ENCODE assay signal across 19 cellular contexts in genomic region chr20:44431118-44431501, GRCh38. TPM values are rescaled to one million over a fixed set of nuclear protein-coding genes. Genes with fewer than 3 reads are reported as not detected.
DNase-seq lines count a peak whose midpoint lies in the region; ATAC-seq and TF ChIP-seq lines count a peak whose summit lies in the region.
"Had no signal": no experiment of that assay in that cellular context is flagged by ENCODE, and none has a peak within 500 bp of the region (broad histone marks: within the 10 kb centered on the region; RNA-seq: fewer than 3 reads in every experiment).

No MANE protein-coding gene starts in this region.

- H3K4me1 ChIP-seq in colonic mucosa (no peaks in the 10 kb centered on the region), right lobe of liver (peaks cover 0 to 60% (median 20%) of the 10 kb centered on the region in 4 donors), testis (peaks cover 4% of the 10 kb centered on the region)
- H3K4me1 ChIP-seq: BLaER1 had no signal

- in situ Hi-C loops in brain microvascular endothelial cell (cut with HindIII; ENCODE audit: low pct_ligation_motif_present, low sequenced_read_pairs): no loop called here

- WGBS in right lobe of liver (ENCODE audit: insufficient coverage, low coverage, low lambda C conversion rate, missing lambda C conversion rate): 10% methylated on average over 2 of the region's 4 CpGs
- 41 to 60% methylated on average over 4 of the region's 4 CpGs for WGBS in testis, 2 donors

- no peak for TF ChIP-seq CTCF in colonic mucosa (IDR thresholded peaks at IDR 0.05)
- TF ChIP-seq CTCF in right lobe of liver (IDR thresholded peaks at IDR 0.05): no peak
- TF ChIP-seq CTCF in testis (IDR thresholded peaks at IDR 0.05): no peak
- TF ChIP-seq CTCF in brain microvascular endothelial cell (IDR thresholded peaks at IDR 0.05; ENCODE audit: low read depth, low read length, missing control alignments): no peak

- TF ChIP-seq POLR2A in right lobe of liver (IDR thresholded peaks at IDR 0.05): no peak
- TF ChIP-seq POLR2A in testis (IDR thresholded peaks at IDR 0.05): no peak

- ATAC-seq in left lobe of liver (peak; percentile 1), right lobe of liver (no peak), GM21367 (IDR thresholded peaks at IDR 0.05; ENCODE audit: unreplicated experiment) (no peak)
- ATAC-seq: CD8-positive, alpha-beta T cell; GM12878 had no signal

- H3K9me3 ChIP-seq in colonic mucosa (no peaks in the 10 kb centered on the region), right lobe of liver (no peaks in the 10 kb centered on the region), testis (no peaks in the 10 kb centered on the region)
- H3K9me3 ChIP-seq: BLaER1 had no signal

- peak overlapping the region; percentile 36 for H3K27ac ChIP-seq in colonic mucosa
- H3K27ac ChIP-seq in right lobe of liver: peak overlapping the region; percentile 39 to 92 (median 80)
- H3K27ac ChIP-seq in testis: no peak overlapping the region
- H3K27ac ChIP-seq in brain microvascular endothelial cell: no peak overlapping the region
- H3K27ac ChIP-seq: BLaER1, C4-2B had no signal

- H3K36me3 ChIP-seq in colonic mucosa: no peaks in the 10 kb centered on the region
- H3K36me3 ChIP-seq in right lobe of liver: peaks cover 0 to 41% (median 17%) of the 10 kb centered on the region in 4 donors
- no peaks in the 10 kb centered on the region for H3K36me3 ChIP-seq in testis (ENCODE audit: low read depth, missing control alignments)
- H3K36me3 ChIP-seq in brain microvascular endothelial cell (replicated peaks): no peaks in the 10 kb centered on the region
- H3K36me3 ChIP-seq: BLaER1 had no signal

- intact Hi-C loops in colonic mucosa (cut with DNase I): no loop called here
- intact Hi-C loops in right lobe of liver (cut with DNase I): no loop called here
- intact Hi-C loops in testis (cut with DNase I; ENCODE audit: low total_unique reads): no loop called here

- no peak for DNase-seq in colonic mucosa
- DNase-seq in left lobe of liver (ENCODE audit: low spot score): no peak
- DNase-seq in right lobe of liver: no peak
- DNase-seq in testis: peak; percentile 29
- no peak for DNase-seq in activated gamma-delta T cell (lab: John Stamatoyannopoulos, UW)
- no peak for DNase-seq in brain microvascular endothelial cell
- no peak for DNase-seq in AML-193 (lab: John Stamatoyannopoulos, UW)
- DNase-seq: CD4-positive, CD25-positive, alpha-beta regulatory T cell; CD8-positive, alpha-beta T cell; DMS 273 treated with DMSO at 0.1 percent for 48 hours; DMS79; EL; GDM1; H9 had no signal

- H3K9ac ChIP-seq in colonic mucosa (ENCODE audit: low read depth in 2 of 2, low read length in 2 of 2): no peak overlapping the region
- H3K9ac ChIP-seq: BLaER1 had no signal

- H3K27me3 ChIP-seq in colonic mucosa: no peaks in the 10 kb centered on the region
- no peaks in the 10 kb centered on the region for H3K27me3 ChIP-seq in right lobe of liver
- no peaks in the 10 kb centered on the region for H3K27me3 ChIP-seq in testis
- H3K27me3 ChIP-seq in brain microvascular endothelial cell (replicated peaks): no peaks in the 10 kb centered on the region
- H3K27me3 ChIP-seq: BLaER1 had no signal

- H3K4me3 ChIP-seq in colonic mucosa: no peak overlapping the region
- no peak overlapping the region for H3K4me3 ChIP-seq in right lobe of liver
- no peak overlapping the region for H3K4me3 ChIP-seq in testis
- H3K4me3 ChIP-seq in brain microvascular endothelial cell (ENCODE audit: low read depth, low read length): no peak overlapping the region
- H3K4me3 ChIP-seq: BLaER1, GM12878, GM23338 had no signal

RNA-seq across cellular contexts. Expression of gene TTPAL, which starts 44.6 kb away (rescaled TPM):
- total RNA-seq in colonic mucosa (10 to 100 TPM in 1 of 2 donors, 1 to 10 TPM in 1; 8.4 to 11.6 TPM), left lobe of liver (95.0 TPM), right lobe of liver (100 to 1,000 TPM in 1 of 6 experiments, 10 to 100 TPM in 5; 18.0 to 102 (median 28.7) TPM), testis (10 to 100 TPM; 12.0 to 13.1 TPM)
- polyA plus RNA-seq in testis (ENCODE audit: insufficient read depth, low read depth, low replicate concordance): 9.8 TPM

Comparison
In these comparisons a context has a peak if more than half of its experiments do, and no peak if none do; other contexts are left out.
1. H3K27ac ChIP-seq: peak in colonic mucosa (single experiment) and right lobe of liver (3 of 3); none in testis (0 of 2) and brain microvascular endothelial cell (single experiment).